In the genomic region with DNA sequence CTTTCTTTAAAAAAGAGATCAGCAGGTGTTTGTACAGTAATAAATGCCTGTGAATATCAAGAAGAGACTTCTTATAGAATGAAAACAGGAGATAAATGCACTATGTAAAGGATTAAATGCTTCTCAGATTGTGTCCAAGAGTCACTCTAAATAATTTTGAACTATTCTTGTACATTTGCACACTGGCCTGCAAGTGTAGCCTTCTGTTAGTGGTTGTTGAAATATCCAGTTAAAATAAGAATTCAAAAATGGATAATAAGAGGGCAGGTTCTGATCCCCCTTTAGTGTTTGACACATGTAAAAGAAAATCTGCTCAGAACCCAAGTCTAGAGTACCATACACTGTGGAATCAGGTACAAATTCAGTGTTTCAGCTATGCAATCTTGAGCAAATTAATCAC, we compare ENCODE assay signal across 28 cellular contexts.
"Had no signal": no experiment of that assay in that cellular context is flagged by ENCODE, and none has a peak within 500 bp of the region (broad histone marks: within the 10 kb centered on the region; RNA-seq: fewer than 3 reads in every experiment).

No MANE protein-coding gene starts in this region.

- H3K27ac ChIP-seq: stomach, suprapubic skin, testis, thoracic aorta, thyroid gland, tibial artery, tibial nerve, transverse colon, upper lobe of left lung, upper lobe of right lung, vagina had no signal

- H3K4me3 ChIP-seq: stomach, suprapubic skin, testis, thoracic aorta, thyroid gland, tibial artery, tibial nerve, transverse colon, upper lobe of left lung, upper lobe of right lung, uterus, vagina had no signal

- H3K4me1 Mint-ChIP-seq: stimulated activated naive B cell treated with anti-CD40 and anti-IgM and Interleukin-4, amounts not matched to agents 10 μg/mL and 1 μg/mL and 100 μg/mL, for 72 hours had no signal

- ATAC-seq: stimulated activated effector memory CD8-positive, alpha-beta T cell treated with anti-CD3 and anti-CD28 coated beads, Interleukin-12 subunit alpha, Interleukin-12 subunit beta, amount 100 ng/mL, for 72 hours; stimulated activated naive B cell treated with anti-CD40 and anti-IgM and Interleukin-4, amounts not matched to agents 10 μg/mL and 1 μg/mL and 100 μg/mL, for 72 hours; stimulated activated naive CD8-positive, alpha-beta T cell treated with anti-CD3 and anti-CD28 coated beads, Interleukin-15, amount 100 ng/mL, for 72 hours; stimulated activated naive CD8-positive, alpha-beta T cell treated with anti-CD3 and anti-CD28 coated beads, Interleukin-15, Interleukin-2, amounts not matched to agents 100 U/mL and 50 U/mL, for 24 hours; upper lobe of right lung had no signal

- H3K36me3 Mint-ChIP-seq: stimulated activated effector memory CD8-positive, alpha-beta T cell treated with anti-CD3 and anti-CD28 coated beads, Interleukin-12 subunit alpha, Interleukin-12 subunit beta, amount 100 ng/mL, for 72 hours; type B pancreatic cell had no signal

- H3K36me3 ChIP-seq: suprapubic skin, thoracic aorta, thyroid gland, tibial artery, upper lobe of left lung, upper lobe of right lung, uterus, vagina had no signal

- H3K4me1 ChIP-seq: suprapubic skin, testis, thyroid gland, tibial artery, transverse colon, upper lobe of right lung, uterus had no signal

- H3K27me3 ChIP-seq: stomach, suprapubic skin, testis, thyroid gland, tibial nerve, transverse colon, upper lobe of left lung, upper lobe of right lung, uterus, vagina had no signal

- H3K27ac Mint-ChIP-seq: stimulated activated effector memory CD8-positive, alpha-beta T cell treated with anti-CD3 and anti-CD28 coated beads, Interleukin-12 subunit alpha, Interleukin-12 subunit beta, amount 100 ng/mL, for 72 hours; stimulated activated naive B cell treated with anti-CD40 and anti-IgM and Interleukin-4, amounts not matched to agents 10 μg/mL and 1 μg/mL and 100 μg/mL, for 72 hours; stimulated activated naive CD8-positive, alpha-beta T cell treated with anti-CD3 and anti-CD28 coated beads, Interleukin-15, amount 100 ng/mL, for 72 hours; stimulated activated naive CD8-positive, alpha-beta T cell treated with anti-CD3 and anti-CD28 coated beads, Interleukin-15, Interleukin-2, amounts not matched to agents 100 ng/mL and 50 ng/mL, for 24 hours; type B pancreatic cell had no signal

- H3K4me3 Mint-ChIP-seq: stimulated activated effector memory CD8-positive, alpha-beta T cell treated with anti-CD3 and anti-CD28 coated beads, Interleukin-12 subunit alpha, Interleukin-12 subunit beta, amount 100 ng/mL, for 72 hours; stimulated activated naive B cell treated with anti-CD40 and anti-IgM and Interleukin-4, amounts not matched to agents 10 μg/mL and 1 μg/mL and 100 μg/mL, for 72 hours; stimulated activated naive CD8-positive, alpha-beta T cell treated with anti-CD3 and anti-CD28 coated beads, Interleukin-15, amount 100 ng/mL, for 72 hours; stimulated activated naive CD8-positive, alpha-beta T cell treated with anti-CD3 and anti-CD28 coated beads, Interleukin-15, Interleukin-2, amounts not matched to agents 100 ng/mL and 50 ng/mL, for 24 hours; type B pancreatic cell had no signal

- DNase-seq: stimulated activated CD4-positive, alpha-beta T cell treated with anti-CD3 and anti-CD28 coated beads, Interleukin-2, amount 100 ng/mL, for 48 hours; stimulated activated CD4-positive, alpha-beta T cell treated with anti-CD3 and anti-CD28 coated beads, Interleukin-4, amount 100 ng/mL, for 1 hour; stimulated activated CD4-positive, alpha-beta T cell treated with anti-CD3 and anti-CD28 coated beads, Interleukin-4, amount 100 ng/mL, for 24 hours; stimulated activated CD4-positive, alpha-beta T cell treated with anti-CD3 and anti-CD28 coated beads, Interleukin-4, amount 100 ng/mL, for 4 hours; stimulated activated CD8-positive, alpha-beta memory T cell treated with anti-CD3 and anti-CD28 coated beads, Interleukin-4, amount 100 ng/mL, for 48 hours; stimulated activated naive B cell treated with anti-CD40 and anti-IgM and Interleukin-4, amounts not matched to agents 10 μg/mL and 1 μg/mL and 100 μg/mL, for 72 hours; stimulated activated naive CD4-positive, alpha-beta T cell; stimulated activated naive CD4-positive, alpha-beta T cell treated with Interleukin-2 at 50 U/mL for 16 hours; stimulated activated naive CD8-positive, alpha-beta T cell treated with anti-CD3 and anti-CD28 coated beads, Interleukin-15, amount 100 ng/mL, for 72 hours; stimulated activated naive CD8-positive, alpha-beta T cell treated with anti-CD3 and anti-CD28 coated beads, Interleukin-15, Interleukin-2, amounts not matched to agents 100 U/mL and 50 U/mL, for 24 hours; stomach; substantia nigra; testis; thyroid gland; tibial artery; transverse colon; trophoblast cell; upper lobe of left lung; upper lobe of right lung; uterus had no signal

- H3K27me3 Mint-ChIP-seq: type B pancreatic cell had no signal

- H3K9me3 ChIP-seq: stomach, suprapubic skin, testis, thoracic aorta, thyroid gland, tibial artery, upper lobe of right lung, uterus had no signal

- FAIRE-seq: urothelium cell line had no signal
